Comparison of ENCODE assay signal across 8 cellular contexts in genomic region chr12:122366685-122367475, GRCh38. TPM values are rescaled to one million over a fixed set of nuclear protein-coding genes. Genes with fewer than 3 reads are reported as not detected.
DNase-seq lines count a peak whose midpoint lies in the region; TF ChIP-seq lines count a peak whose summit lies in the region.

No MANE protein-coding gene starts in this region.

- DNase-seq in AG20443 (ENCODE audit: low spot score) (peak; percentile 90), HuH-7.5 (ENCODE audit: low spot score) (peak; percentile 40), brain microvascular endothelial cell (peak; percentile 86), kidney epithelial cell (ENCODE audit: low read depth) (peak; percentile 91), tibial artery (peak in 1 of 2 donors; percentile 74), GM19238 (ENCODE audit: insufficient read length, low spot score) (no peak), NCI-H1436 (lab: John Stamatoyannopoulos, UW) (no peak), NCI-H2171 (lab: John Stamatoyannopoulos, UW) (no peak)

- in situ Hi-C loops in brain microvascular endothelial cell (cut with HindIII; ENCODE audit: low pct_ligation_motif_present, low sequenced_read_pairs): no loop called here

- peaks cover 0 to 67% (median 25%) of the 10 kb centered on the region in 4 donors for H3K4me1 ChIP-seq in tibial artery

- H3K36me3 ChIP-seq in brain microvascular endothelial cell (replicated peaks) (no peaks in the 10 kb centered on the region), kidney epithelial cell (ENCODE audit: control insufficient read depth, insufficient read depth, low read length) (no peaks in the 10 kb centered on the region), tibial artery (peaks cover 8 to 24% (median 13%) of the 10 kb centered on the region in 3 donors)

- H3K27me3 ChIP-seq in brain microvascular endothelial cell (replicated peaks): no peaks in the 10 kb centered on the region
- H3K27me3 ChIP-seq in kidney epithelial cell (ENCODE audit: control insufficient read depth, insufficient read depth, low read length): no peaks in the 10 kb centered on the region
- H3K27me3 ChIP-seq in tibial artery: no peaks in the 10 kb centered on the region

- H3K27ac ChIP-seq in brain microvascular endothelial cell (peak overlapping the region; percentile 89), tibial artery (peak overlapping the region; percentile 70 to 81)

- H3K4me3 ChIP-seq in brain microvascular endothelial cell (ENCODE audit: low read depth, low read length) (no peak overlapping the region), kidney epithelial cell (ENCODE audit: low read depth, low read length) (no peak overlapping the region), tibial artery (no peak overlapping the region)

- intact Hi-C loops in tibial artery (cut with DNase I; ENCODE audit: low total_unique reads): loop anchor here (10.0 kb wide), 1 partner anchor 48 kb away; no protein-coding TSS in a partner anchor

- TF ChIP-seq CTCF in brain microvascular endothelial cell (IDR thresholded peaks at IDR 0.05; ENCODE audit: low read depth, low read length, missing control alignments) (no peak), kidney epithelial cell (IDR thresholded peaks at IDR 0.05; ENCODE audit: insufficient read depth, low read length, poor library complexity, severe bottlenecking) (no peak), tibial artery (IDR thresholded peaks at IDR 0.05) (no peak)

- H3K9me3 ChIP-seq in tibial artery: no peaks in the 10 kb centered on the region

RNA-seq across cellular contexts. Expression of gene CLIP1, which starts 55.6 kb away (rescaled TPM):
- 58.2 and 58.7 TPM in 2 replicates for total RNA-seq in kidney epithelial cell

Comparison
In these comparisons a context has a peak if more than half of its experiments do, and no peak if none do; other contexts are left out.
1. DNase-seq: peak in AG20443 (single experiment), HuH-7.5 (single experiment), brain microvascular endothelial cell (single experiment) and kidney epithelial cell (single experiment); none in GM19238 (single experiment), NCI-H1436 (single experiment) and NCI-H2171 (single experiment).